Comparison of ENCODE assay signal across 8 cellular contexts in the genomic region with DNA sequence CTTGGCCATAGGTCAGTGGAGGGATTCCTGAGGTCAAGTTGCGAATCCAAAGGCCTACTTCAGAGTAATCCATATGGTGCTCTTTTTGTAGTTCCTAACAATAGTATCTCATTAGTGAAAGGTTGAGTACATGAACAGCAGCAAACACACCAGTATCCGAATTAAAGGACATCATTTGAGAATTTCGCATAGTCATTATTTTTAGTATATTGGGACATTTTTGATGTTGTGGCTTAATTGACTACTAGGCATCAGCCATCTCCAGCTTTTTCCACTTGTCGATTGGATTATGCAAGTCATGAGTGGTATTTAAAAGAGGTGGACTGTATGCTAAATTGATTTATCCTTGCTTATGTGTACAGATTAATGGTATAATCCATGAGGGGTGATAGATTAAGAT. TPM values are rescaled to one million over a fixed set of nuclear protein-coding genes. Genes with fewer than 3 reads are reported as not detected.
DNase-seq lines count a peak whose midpoint lies in the region; ATAC-seq and TF ChIP-seq lines count a peak whose summit lies in the region.
"Had no signal": no experiment of that assay in that cellular context is flagged by ENCODE, and none has a peak within 500 bp of the region (broad histone marks: within the 10 kb centered on the region; RNA-seq: fewer than 3 reads in every experiment).

No MANE protein-coding gene starts in this region.

- peak overlapping the region; percentile 50 for H3K4me2 ChIP-seq in Karpas-422 (ENCODE audit: low read depth, low read length, poor library complexity, severe bottlenecking)

- DNase-seq in CD8-positive, alpha-beta T cell: no peak
- DNase-seq in Karpas-422 (no peak), chondrocyte (ENCODE audit: low spot score) (no peak), osteocyte (ENCODE audit: extremely low spot score, unreplicated experiment) (no peak)
- DNase-seq: activated effector memory CD4-positive, alpha-beta T cell treated with anti-CD3 and anti-CD28 coated beads, Interleukin-2, amount 50 U/mL, for 16 hours had no signal

- peaks cover 78% of the 10 kb centered on the region for H3K4me1 Mint-ChIP-seq in CD8-positive, alpha-beta T cell (ENCODE audit: low read depth)
- H3K4me1 Mint-ChIP-seq in chondrocyte (ENCODE audit: low read depth): peaks cover 51% of the 10 kb centered on the region
- H3K4me1 Mint-ChIP-seq in osteocyte (ENCODE audit: unreplicated experiment): peaks cover 43% of the 10 kb centered on the region

- no peak overlapping the region for H2AFZ ChIP-seq in Karpas-422 (ENCODE audit: low read length)

- no peaks in the 10 kb centered on the region for H3K9me3 ChIP-seq in CD8-positive, alpha-beta T cell (ENCODE audit: low read length)
- no peaks in the 10 kb centered on the region for H3K9me3 ChIP-seq in Karpas-422 (ENCODE audit: low read length)

- H3K9me3 Mint-ChIP-seq in CD8-positive, alpha-beta T cell: no peaks in the 10 kb centered on the region
- no peaks in the 10 kb centered on the region for H3K9me3 Mint-ChIP-seq in chondrocyte (ENCODE audit: low read depth)
- H3K9me3 Mint-ChIP-seq in osteocyte (ENCODE audit: unreplicated experiment): no peaks in the 10 kb centered on the region

- no peak overlapping the region for H3K27ac ChIP-seq in CD8-positive, alpha-beta T cell (ENCODE audit: low read depth, low read length)
- H3K27ac ChIP-seq in Karpas-422 (ENCODE audit: low read length): peak overlapping the region; percentile 12; the same call in 1 of the 2 replicates

- H3K27me3 ChIP-seq in CD8-positive, alpha-beta T cell (ENCODE audit: insufficient read depth, low read length): no peaks in the 10 kb centered on the region
- no peaks in the 10 kb centered on the region for H3K27me3 ChIP-seq in Karpas-422 (ENCODE audit: low read length)

- H3K4me3 Mint-ChIP-seq in CD8-positive, alpha-beta T cell: no peak overlapping the region
- H3K4me3 Mint-ChIP-seq in chondrocyte (ENCODE audit: unreplicated experiment) (no peak overlapping the region), osteocyte (ENCODE audit: unreplicated experiment) (no peak overlapping the region)

- H3K4me1 ChIP-seq in CD8-positive, alpha-beta T cell (ENCODE audit: insufficient read depth, low read length): peaks cover 20% of the 10 kb centered on the region
- H3K4me1 ChIP-seq in Karpas-422 (ENCODE audit: low read length): peaks cover 75% of the 10 kb centered on the region

- peak overlapping the region; percentile 30; the same call in 1 of the 2 replicates for H3K9ac ChIP-seq in Karpas-422 (ENCODE audit: low read length)

- no peaks in the 10 kb centered on the region for H3K36me3 Mint-ChIP-seq in CD8-positive, alpha-beta T cell
- no peaks in the 10 kb centered on the region for H3K36me3 Mint-ChIP-seq in chondrocyte (ENCODE audit: low read depth)
- H3K36me3 Mint-ChIP-seq in osteocyte (ENCODE audit: unreplicated experiment): no peaks in the 10 kb centered on the region

- CTCF ChIA-PET in CD8-positive, alpha-beta T cell (lab: Charles Lee): interaction anchor here (0.7 to 3.0 kb wide), 24 partner anchors 10 to 904 kb away, joined by 3 to 89 read pairs (median 4); no protein-coding TSS in a partner anchor

- H3K27ac Mint-ChIP-seq in CD8-positive, alpha-beta T cell: peak overlapping the region; percentile 75
- H3K27ac Mint-ChIP-seq in chondrocyte (ENCODE audit: unreplicated experiment) (peak overlapping the region; percentile 45), osteocyte (ENCODE audit: unreplicated experiment) (peak overlapping the region; percentile 80)

- POLR2A ChIA-PET in CD8-positive, alpha-beta T cell (lab: Charles Lee): interaction anchor here (1.6 kb wide), 1 partner anchor 24 kb away, joined by 5 read pairs; the partner anchor contains the start of gene MAP3K1

- H3K4me3 ChIP-seq in CD8-positive, alpha-beta T cell (ENCODE audit: low read depth, low read length): no peak overlapping the region
- 0 out of 2 replicates have a peak overlapping the region, but pooled peaks have one; percentile 43 for H3K4me3 ChIP-seq in Karpas-422 (ENCODE audit: low read length)

- peaks cover 98% of the 10 kb centered on the region for H3K79me2 ChIP-seq in Karpas-422 (ENCODE audit: low read length)

- no peaks in the 10 kb centered on the region for H3K27me3 Mint-ChIP-seq in CD8-positive, alpha-beta T cell (ENCODE audit: low read depth)
- H3K27me3 Mint-ChIP-seq in chondrocyte (ENCODE audit: low read depth) (no peaks in the 10 kb centered on the region), osteocyte (ENCODE audit: unreplicated experiment) (no peaks in the 10 kb centered on the region)

- no peaks in the 10 kb centered on the region for H3K9me2 ChIP-seq in Karpas-422 (replicated peaks; ENCODE audit: insufficient read depth, low read length)

- intact Hi-C loops in CD8-positive, alpha-beta T cell (cut with DNase I, micrococcal nuclease): loop anchor here (2.0 to 5.0 kb wide), 2 partner anchors 357 to 904 kb away; no protein-coding TSS in a partner anchor

- TF ChIP-seq CTCF in CD8-positive, alpha-beta T cell (IDR thresholded peaks at IDR 0.05): no peak
- no peak for TF ChIP-seq CTCF in chondrocyte (IDR thresholded peaks at IDR 0.05)
- no peak for TF ChIP-seq CTCF in osteocyte (IDR thresholded peaks at IDR 0.05)

- no peaks in the 10 kb centered on the region for H3K36me3 ChIP-seq in CD8-positive, alpha-beta T cell (ENCODE audit: insufficient read depth, low read length)
- no peaks in the 10 kb centered on the region for H3K36me3 ChIP-seq in Karpas-422 (ENCODE audit: insufficient read depth, low read length)

- peaks cover 49% of the 10 kb centered on the region for H4K20me1 ChIP-seq in Karpas-422 (ENCODE audit: insufficient read depth, low read depth, low read length)

- ATAC-seq in CD8-positive, alpha-beta T cell: no peak
- no peak for ATAC-seq in GM19351 (IDR thresholded peaks at IDR 0.05; ENCODE audit: unreplicated experiment)
- ATAC-seq in GM19328 (IDR thresholded peaks at IDR 0.05; ENCODE audit: unreplicated experiment): no peak
- no peak for ATAC-seq in GM21360 (IDR thresholded peaks at IDR 0.05; ENCODE audit: unreplicated experiment)

RNA-seq across cellular contexts. Expression of gene MAP3K1, which starts 23.7 kb away (rescaled TPM):
- 10 to 100 TPM; 19.1 TPM for total RNA-seq in CD8-positive, alpha-beta T cell
- total RNA-seq in Karpas-422 (2014; rRNA removed; shearing (Covaris generic); ENCODE audit: low replicate concordance): 38.0 and 68.0 TPM in 2 replicates
- total RNA-seq in chondrocyte: 14.2 to 14.8 TPM (median 14.6 TPM) in 3 replicates
- 15.7 TPM in 2 replicates for total RNA-seq in osteocyte
